ENCODE assay signal across 2 cellular contexts in the genomic region with DNA sequence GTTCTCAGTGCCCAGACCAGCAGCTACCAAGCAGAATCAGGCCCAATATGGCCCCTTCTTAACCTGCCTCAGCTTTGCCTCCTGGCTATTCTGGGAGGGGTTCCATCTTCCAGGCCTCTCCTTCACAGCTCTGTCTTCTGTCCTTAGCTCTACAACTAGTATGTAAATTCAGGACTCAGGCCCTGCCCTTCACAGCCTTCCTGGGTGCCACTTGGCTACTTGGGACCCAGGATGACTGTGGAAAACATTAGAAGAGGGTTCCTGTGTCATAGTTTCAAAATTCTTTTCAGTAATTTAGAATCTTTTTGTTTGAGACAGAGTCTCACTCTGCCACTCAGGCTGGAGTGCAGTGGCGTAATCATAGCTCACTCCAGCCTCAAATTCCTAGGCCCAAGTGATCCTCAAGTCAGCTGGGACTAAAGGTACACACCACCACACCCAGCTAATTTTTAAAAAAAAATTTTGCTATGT.
TF ChIP-seq lines count a peak whose summit lies in the region.

No MANE protein-coding gene starts in this region.

TF ChIP-seq in H1, 55 proteins besides CTCF, POLR2A, EP300 and RAD21:
- peak; percentile 69; the same call in 1 of the 2 replicates for TF ChIP-seq YY1 (IDR thresholded peaks at IDR 0.05; ENCODE audit: low read depth, low read length)
- TF ChIP-seq RBBP5 (IDR thresholded peaks at IDR 0.05; ENCODE audit: borderline replicate concordance, low read depth, low read length) = no peak
- TF ChIP-seq CHD7 (IDR thresholded peaks at IDR 0.05; ENCODE audit: insufficient replicate concordance, low read length) = no peak

TF ChIP-seq in HepG2, 621 proteins besides CTCF, POLR2A, EP300 and RAD21:
- TF ChIP-seq ZFP82 (CRISPR knock-in tag; IDR thresholded peaks at IDR 0.05; ENCODE audit: borderline replicate concordance) (no peak), SIN3B (IDR thresholded peaks at IDR 0.05; ENCODE audit: low read length) (no peak), REPIN1 (CRISPR knock-in tag; IDR thresholded peaks at IDR 0.05; ENCODE audit: borderline replicate concordance, low read depth) (no peak), CHCHD3 (CRISPR knock-in tag; IDR thresholded peaks at IDR 0.05) (no peak), ZNF136 (CRISPR knock-in tag; IDR thresholded peaks at IDR 0.05; ENCODE audit: low read depth) (no peak), ZBTB3 (CRISPR knock-in tag; IDR thresholded peaks at IDR 0.05; ENCODE audit: borderline replicate concordance, low read depth) (no peak), ELF3 (CRISPR knock-in tag; IDR thresholded peaks at IDR 0.05) (no peak), RFX5 (IDR thresholded peaks at IDR 0.05; ENCODE audit: low read depth, low read length) (no peak), ZSCAN20 (CRISPR knock-in tag; IDR thresholded peaks at IDR 0.05; ENCODE audit: borderline replicate concordance) (no peak), SKI (IDR thresholded peaks at IDR 0.05; ENCODE audit: partially characterized antibody) (no peak), KLF12 (CRISPR knock-in tag; IDR thresholded peaks at IDR 0.05; ENCODE audit: borderline replicate concordance) (no peak), STAG1 (CRISPR knock-in tag; IDR thresholded peaks at IDR 0.05) (no peak)
- TF ChIP-seq, protein P1, sequence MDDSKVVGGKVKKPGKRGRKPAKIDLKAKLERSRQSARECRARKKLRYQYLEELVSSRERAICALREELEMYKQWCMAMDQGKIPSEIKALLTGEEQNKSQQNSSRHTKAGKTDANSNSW (CRISPR knock-in tag; IDR thresholded peaks at IDR 0.05; ENCODE audit: borderline replicate concordance) = no peak
TF ChIP-seq in HepG2: peak in this region for 0.
